Comparison of ENCODE assay signal across 32 cellular contexts in the genomic region with DNA sequence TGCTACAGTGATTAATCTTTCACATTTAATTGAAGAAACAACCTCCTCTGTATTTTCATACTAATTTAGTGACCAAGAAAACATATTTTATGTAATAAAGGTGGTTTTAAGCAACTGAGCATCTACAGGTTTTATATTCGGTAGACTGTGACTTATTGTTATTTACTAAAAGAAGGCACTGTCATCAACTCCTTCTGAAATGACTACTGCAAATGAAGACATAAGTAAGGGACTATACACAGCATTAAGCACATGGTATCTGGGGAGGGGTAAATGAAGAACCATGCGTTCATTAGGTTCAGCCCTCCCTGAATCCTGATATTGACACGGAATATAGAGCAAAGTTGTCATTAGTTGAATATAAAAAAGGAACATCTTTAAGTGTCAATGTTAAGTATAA.
"Had no signal": no experiment of that assay in that cellular context is flagged by ENCODE, and none has a peak within 500 bp of the region (broad histone marks: within the 10 kb centered on the region; RNA-seq: fewer than 3 reads in every experiment).

No MANE protein-coding gene starts in this region.

- DNase-seq: activated B cell treated with CpG ODN at 0.5 μM for 24 hours; activated CD4-positive, alpha-beta T cell treated with anti-CD3 and anti-CD28 coated beads for 1 hour; activated CD4-positive, alpha-beta T cell treated with anti-CD3 and anti-CD28 coated beads, Interleukin-2, amount 10 ng/mL, durations not matched to agents 24 days and 14 days; activated CD4-positive, alpha-beta T cell treated with anti-CD3 and anti-CD28 coated beads, Interleukin-2, amount 50 U/mL, for 48 hours; activated CD8-positive, alpha-beta T cell treated with anti-CD3 and anti-CD28 coated beads, Interleukin-2, amount 10 ng/mL, durations not matched to agents 7 days and 5 days; activated gamma-delta T cell; activated naive CD4-positive, alpha-beta T cell treated with Interleukin-2 at 50 U/mL for 16 hours; activated naive CD8-positive, alpha-beta T cell treated with anti-CD3 and anti-CD28 coated beads, Interleukin-2, amount 10 ng/mL, durations not matched to agents 7 days and 5 days; activated T-cell treated with anti-CD3 and anti-CD28 coated beads, Interleukin-2, amount 50 U/mL, for 24 hours; adrenal gland; brain microvascular endothelial cell; MM.1S; MV-4-11; NCI-H1092; NCI-H1436 treated with DMSO at 0.1 percent for 48 hours; NCI-H1694 treated with DMSO at 0.1 percent for 48 hours; NCI-H2029; NCI-H345; NCI-H526; NCI-H748 treated with DMSO at 0.1 percent for 48 hours; NK-92 treated with Interleukin-12 subunit alpha and Interleukin-12 subunit beta, amount 100 ng/mL, for 24 hours; PC-3; Peyer's patch; RPMI8226; SHP77 treated with DMSO at 0.1 percent for 48 hours; SK-N-SH; T-helper 1 cell; T-helper 2 cell; T-helper 9 cell had no signal

- H3K27ac ChIP-seq: adrenal gland, brain microvascular endothelial cell, KMS-11, Peyer's patch, SJSA1, VCaP had no signal

- ATAC-seq: activated CD8-positive, alpha-beta T cell treated with anti-CD3 and anti-CD28 coated beads, Interleukin-2, amount 10 ng/mL, durations not matched to agents 7 days and 5 days; PC-3 had no signal
